In the genomic region with DNA sequence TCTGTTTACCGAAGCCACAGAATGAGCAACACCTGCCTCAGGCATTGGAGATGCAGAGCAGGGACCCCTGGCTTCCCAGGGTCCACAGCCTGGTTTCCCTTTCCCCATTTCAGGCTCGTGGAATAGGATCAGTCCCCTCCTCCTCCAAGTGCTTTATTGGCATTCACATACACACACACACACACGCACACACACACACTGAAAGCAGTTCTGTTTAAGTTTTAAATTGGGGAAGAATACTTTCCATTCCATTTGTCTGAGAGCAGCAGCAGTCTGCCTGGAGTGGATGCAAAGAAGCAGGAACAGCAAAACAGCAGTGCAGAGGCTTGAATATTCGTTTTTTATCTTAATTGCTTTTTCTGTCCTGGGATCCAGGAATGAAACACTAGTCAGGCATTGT, we compare ENCODE assay signal across 12 cellular contexts. TPM values are rescaled to one million over a fixed set of nuclear protein-coding genes. Genes with fewer than 3 reads are reported as not detected.
DNase-seq lines count a peak whose midpoint lies in the region; ATAC-seq and TF ChIP-seq lines count a peak whose summit lies in the region.
"Had no signal": no experiment of that assay in that cellular context is flagged by ENCODE, and none has a peak within 500 bp of the region (broad histone marks: within the 10 kb centered on the region; RNA-seq: fewer than 3 reads in every experiment).

No MANE protein-coding gene starts in this region.

- no peaks in the 10 kb centered on the region for H3K9me3 Mint-ChIP-seq in chondrocyte (ENCODE audit: low read depth)

- no peaks in the 10 kb centered on the region for H3K27me3 ChIP-seq in muscle layer of colon (ENCODE audit: control insufficient read depth in 1 of 2, insufficient read depth in 2 of 2, low read length in 2 of 2)
- H3K27me3 ChIP-seq in breast epithelium = no peaks in the 10 kb centered on the region
- no peaks in the 10 kb centered on the region for H3K27me3 ChIP-seq in colonic mucosa

- peak; percentile 90 for DNase-seq in AG04449 (ENCODE audit: low read depth, low spot score)
- peak; percentile 67 for DNase-seq in GM03348 (ENCODE audit: low spot score)
- DNase-seq in chondrocyte (ENCODE audit: low spot score) = no peak
- no peak for DNase-seq in breast epithelium (ENCODE audit: low spot score in 2 of 2)
- no peak for DNase-seq in colonic mucosa
- no peak for DNase-seq in H4 (ENCODE audit: low spot score)
- DNase-seq: COR-L47, NCI-H2081 treated with DMSO at 0.1 percent for 48 hours had no signal

- no peak overlapping the region for H3K9ac ChIP-seq in muscle layer of colon (ENCODE audit: low read length)
- H3K9ac ChIP-seq in colonic mucosa (ENCODE audit: low read depth in 2 of 2, low read length in 2 of 2) = no peak overlapping the region

- H3K36me3 ChIP-seq in muscle layer of colon (ENCODE audit: insufficient read depth, low read length) (peaks cover 20% of the 10 kb centered on the region), breast epithelium (no peaks in the 10 kb centered on the region), colonic mucosa (peaks cover 3% of the 10 kb centered on the region)

- H3K27ac Mint-ChIP-seq in chondrocyte (ENCODE audit: unreplicated experiment) = peak overlapping the region; percentile 80

- H3K4me3 ChIP-seq in AG04449 (ENCODE audit: low read depth, low read length) (no peak overlapping the region), muscle layer of colon (ENCODE audit: low read depth in 1 of 2, low read length in 2 of 2) (no peak overlapping the region), breast epithelium (no peak overlapping the region), colonic mucosa (no peak overlapping the region)
- H3K4me3 ChIP-seq: lung had no signal

- TF ChIP-seq CTCF in AG04449 (IDR thresholded peaks at IDR 0.05; ENCODE audit: insufficient read depth, low read length, missing control alignments) (no peak), chondrocyte (IDR thresholded peaks at IDR 0.05) (no peak), breast epithelium (IDR thresholded peaks at IDR 0.05) (no peak), colonic mucosa (IDR thresholded peaks at IDR 0.05) (no peak)

- CTCF ChIA-PET in AG04449 (lab: Yijun Ruan, JAX) = interaction anchor here (1.4 to 43.1 kb wide), 5 partner anchors 6 to 300 kb away, joined by 3 to 2790 read pairs (median 657); a partner anchor contains a TSS

- H3K4me1 Mint-ChIP-seq in chondrocyte (ENCODE audit: low read depth) = peaks cover 43% of the 10 kb centered on the region

- TF ChIP-seq POLR2A in breast epithelium (IDR thresholded peaks at IDR 0.05) = no peak

- ATAC-seq in GM19395 (IDR thresholded peaks at IDR 0.05; ENCODE audit: unreplicated experiment) = no peak

- H3K27ac ChIP-seq in muscle layer of colon (ENCODE audit: low read depth, low read length) (peak overlapping the region; percentile 35), breast epithelium (no peak overlapping the region), colonic mucosa (no peak overlapping the region)

- POLR2A ChIA-PET in AG04449 (lab: Yijun Ruan, JAX) = interaction anchor here (1.1 kb wide), 1 partner anchor 9 kb away, joined by 7 read pairs; a partner anchor contains a TSS

- H3K36me3 Mint-ChIP-seq in chondrocyte (ENCODE audit: low read depth) = peaks cover 2% of the 10 kb centered on the region

- no peaks in the 10 kb centered on the region for H3K27me3 Mint-ChIP-seq in chondrocyte (ENCODE audit: low read depth)

- H3K4me1 ChIP-seq in muscle layer of colon (ENCODE audit: insufficient read depth, low read length) (peaks cover 27% of the 10 kb centered on the region), breast epithelium (no peaks in the 10 kb centered on the region), colonic mucosa (peaks cover 16% of the 10 kb centered on the region)

- H3K9me3 ChIP-seq in muscle layer of colon (ENCODE audit: low read length) = no peaks in the 10 kb centered on the region
- H3K9me3 ChIP-seq in breast epithelium = no peaks in the 10 kb centered on the region
- H3K9me3 ChIP-seq in colonic mucosa = no peaks in the 10 kb centered on the region

- H3K4me3 Mint-ChIP-seq in chondrocyte (ENCODE audit: unreplicated experiment) = no peak overlapping the region

- intact Hi-C loops in breast epithelium (cut with DNase I; ENCODE audit: low total_unique reads) = no loop called here
- intact Hi-C loops in colonic mucosa (cut with DNase I) = no loop called here

RNA-seq across cellular contexts. Expression of a gene that starts 7.0 kb away (rescaled TPM):
- total RNA-seq in chondrocyte = 10.2 to 10.8 TPM (median 10.7 TPM) in 3 replicates
- 1 to 10 TPM; 6.6 to 9.1 (median 8.2) TPM for total RNA-seq in breast epithelium
- 10 to 100 TPM in 1 of 2 donors, 1 to 10 TPM in 1; 8.1 to 12.5 TPM for total RNA-seq in colonic mucosa
- total RNA-seq in H4 (2014; rRNA removed; shearing (Covaris generic)) = 2.6 and 7.9 TPM in 2 replicates

RNA-seq across cellular contexts. Expression of a gene that starts 8.6 kb away (rescaled TPM):
- total RNA-seq in chondrocyte (3.1 to 4.6 TPM (median 4.5 TPM) in 3 replicates), breast epithelium (1 to 10 TPM; 3.0 to 9.5 (median 6.4) TPM), colonic mucosa (1 to 10 TPM; 2.5 to 3.9 TPM)
- total RNA-seq in H4 (2014; rRNA removed; shearing (Covaris generic)) = 0.72 and 1.5 TPM in 2 replicates

RNA-seq across cellular contexts. Expression of a gene that starts 17.2 kb away (rescaled TPM):
- total RNA-seq in chondrocyte (3.6 to 4.3 TPM (median 4.3 TPM) in 3 replicates), breast epithelium (1 to 10 TPM; 2.4 to 4.1 (median 2.9) TPM), colonic mucosa (1 to 10 TPM; 2.3 to 4.0 TPM)
- total RNA-seq in H4 (2014; rRNA removed; shearing (Covaris generic)) = 1.0 and 1.9 TPM in 2 replicates

RNA-seq across cellular contexts. Expression of a gene that starts 34.5 kb away (rescaled TPM):
- total RNA-seq in chondrocyte = 0.75 to 1.3 TPM (median 1.1 TPM) in 3 replicates
- 1 to 10 TPM in 1 of 3 donors, under 1 TPM in 2; 0.44 to 1.4 (median 0.66) TPM for total RNA-seq in breast epithelium
- total RNA-seq in colonic mucosa = under 1 TPM; 0.12 to 0.35 TPM
- total RNA-seq in H4 (2014; rRNA removed; shearing (Covaris generic)) = 0.27 and 0.54 TPM in 2 replicates
- total RNA-seq: frontal cortex had no signal

RNA-seq across cellular contexts. Expression of a gene that starts 38.8 kb away (rescaled TPM):
- not detected in 3 replicates for total RNA-seq in chondrocyte
- total RNA-seq in breast epithelium = not detected
- not detected for total RNA-seq in colonic mucosa
- not detected in 2 replicates for total RNA-seq in H4 (2014; rRNA removed; shearing (Covaris generic))
- total RNA-seq: lung had no signal

Comparison
In these comparisons a context has a peak if more than half of its experiments do, and no peak if none do; other contexts are left out.
1. DNase-seq: peak in AG04449 (single experiment) and GM03348 (single experiment); none in chondrocyte (single experiment), breast epithelium (0 of 2), colonic mucosa (single experiment) and H4 (single experiment).